ENCODE assay signal across 23 cellular contexts in genomic region chr20:5580940-5581708, GRCh38.
"Had no signal": no experiment of that assay in that cellular context is flagged by ENCODE, and none has a peak within 500 bp of the region (broad histone marks: within the 10 kb centered on the region; RNA-seq: fewer than 3 reads in every experiment).

No MANE protein-coding gene starts in this region.

- H3K9me3 Mint-ChIP-seq: activated B cell treated with CpG ODN at 0.5 μM for 24 hours; activated naive CD4-positive, alpha-beta T cell treated with anti-CD3 and anti-CD28 coated beads, Interleukin-2, amount 50 U/mL, for 72 hours had no signal

- H3K27ac Mint-ChIP-seq: activated B cell treated with CpG ODN at 0.5 μM for 24 hours; activated CD8-positive, alpha-beta T cell treated with anti-CD3 and anti-CD28 coated beads, Interleukin-2, amount 10 ng/mL, durations not matched to agents 7 days and 5 days; activated naive CD4-positive, alpha-beta T cell treated with anti-CD3 and anti-CD28 coated beads, Interleukin-2, amount 50 U/mL, for 72 hours had no signal

- DNase-seq: activated B cell treated with CpG ODN at 0.5 μM for 24 hours; activated CD4-positive, alpha-beta T cell treated with anti-CD3 and anti-CD28 coated beads for 1 hour; activated CD4-positive, alpha-beta T cell treated with anti-CD3 and anti-CD28 coated beads, Interleukin-2, amount 50 U/mL, for 4 hours; activated CD8-positive, alpha-beta memory T cell treated with anti-CD3 and anti-CD28 coated beads, Interleukin-2, amount 50 U/mL, for 48 hours; activated CD8-positive, alpha-beta T cell treated with anti-CD3 and anti-CD28 coated beads, Interleukin-2, amount 10 ng/mL, durations not matched to agents 7 days and 5 days; activated T-cell treated with anti-CD3 and anti-CD28 coated beads, Interleukin-2, amount 50 U/mL, for 1 hour; brain microvascular endothelial cell; Karpas-422; MM.1S; NCI-H1105; NCI-H1436; NCI-H1694 treated with DMSO at 0.1 percent for 48 hours; NCI-H2029 treated with DMSO at 0.1 percent for 48 hours; NCI-H510A treated with DMSO at 0.1 percent for 48 hours; NCI-H69; PC-3; SHP77; SW 1271; T-helper 9 cell had no signal

- H3K4me3 ChIP-seq: cardiac muscle cell, K562, SJSA1 had no signal

- H3K4me3 Mint-ChIP-seq: activated B cell treated with CpG ODN at 0.5 μM for 24 hours; activated CD8-positive, alpha-beta T cell treated with anti-CD3 and anti-CD28 coated beads, Interleukin-2, amount 10 ng/mL, durations not matched to agents 7 days and 5 days had no signal

- H3K27me3 ChIP-seq: brain microvascular endothelial cell, cardiac muscle cell, SJSA1 had no signal

- H3K9me3 ChIP-seq: SJSA1 had no signal

- H3K27ac ChIP-seq: brain microvascular endothelial cell, cardiac muscle cell, SJSA1 had no signal

- H3K27me3 Mint-ChIP-seq: activated B cell treated with CpG ODN at 0.5 μM for 24 hours had no signal
